ENCODE assay signal across 10 cellular contexts in the genomic region with DNA sequence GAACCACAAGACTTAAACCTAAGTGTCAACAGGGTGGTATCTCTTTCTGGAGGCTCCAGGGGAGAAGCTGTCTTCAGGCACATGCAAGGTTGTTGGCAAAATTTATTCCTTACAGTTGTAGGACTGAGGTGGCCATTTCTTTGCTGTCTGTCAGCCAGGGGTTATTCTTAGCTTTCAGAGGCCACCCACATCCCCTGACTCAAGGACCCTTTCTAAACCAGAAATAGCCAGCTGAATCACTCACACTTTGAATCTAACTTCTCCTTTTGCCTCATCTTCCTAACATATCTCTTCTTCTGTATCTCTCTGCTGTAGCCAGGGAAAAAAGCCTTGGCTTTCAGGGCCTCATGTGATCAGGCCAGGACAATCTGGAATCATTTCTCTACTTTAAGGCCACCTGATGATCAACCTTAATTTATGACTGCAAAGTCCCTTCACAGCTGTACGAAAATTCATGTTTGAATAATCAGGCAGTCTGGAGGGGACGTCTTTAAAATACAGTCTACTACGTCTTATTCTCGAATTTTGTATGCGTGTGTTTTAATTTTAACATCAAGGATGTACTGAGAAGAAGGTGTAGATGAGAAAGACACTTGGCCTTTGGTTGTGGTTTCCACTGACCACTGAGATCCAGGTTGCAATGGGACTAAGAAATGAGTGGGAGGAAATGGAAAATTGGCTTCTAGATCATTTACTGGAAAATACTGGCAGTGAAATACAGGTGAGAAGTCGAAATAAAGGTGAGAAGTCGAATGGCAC.
DNase-seq lines count a peak whose midpoint lies in the region; ATAC-seq and TF ChIP-seq lines count a peak whose summit lies in the region.
"Had no signal": no experiment of that assay in that cellular context is flagged by ENCODE, and none has a peak within 500 bp of the region (broad histone marks: within the 10 kb centered on the region; RNA-seq: fewer than 3 reads in every experiment).

No MANE protein-coding gene starts in this region.

- ATAC-seq in HG02642 (IDR thresholded peaks at IDR 0.05; ENCODE audit: poor library complexity, unreplicated experiment) (peak; percentile 35), Right ventricle myocardium superior (ENCODE audit: poor library complexity) (no peak)
- peak; percentile 54 to 71 for ATAC-seq in natural killer cell treated with Interleukin-12 subunit alpha and Interleukin-12 subunit beta and Interleukin-15 and Interleukin-18, amount 100 ng/mL, for 72 hours

- TF ChIP-seq POLR2A in prostate gland (IDR thresholded peaks at IDR 0.05) = no peak

- H3K27ac ChIP-seq in prostate gland (no peak overlapping the region), dorsolateral prefrontal cortex (peak overlapping the region in 8 of 59 donors; percentile 1 to 41 (median 21))
- H3K27ac ChIP-seq: 22Rv1 had no signal

- H3K9me3 Mint-ChIP-seq in natural killer cell treated with Interleukin-12 subunit alpha and Interleukin-12 subunit beta and Interleukin-15 and Interleukin-18, amount 100 ng/mL, for 72 hours = peaks cover 4% of the 10 kb centered on the region

- no peaks in the 10 kb centered on the region for H3K4me1 ChIP-seq in prostate gland (replicated peaks)

- H3K27ac Mint-ChIP-seq in natural killer cell treated with Interleukin-12 subunit alpha and Interleukin-12 subunit beta and Interleukin-15 and Interleukin-18, amount 100 ng/mL, for 72 hours = peak overlapping the region; percentile 84 to 93

- H3K36me3 Mint-ChIP-seq in natural killer cell treated with Interleukin-12 subunit alpha and Interleukin-12 subunit beta and Interleukin-15 and Interleukin-18, amount 100 ng/mL, for 72 hours = peaks cover 25% of the 10 kb centered on the region

- no peaks in the 10 kb centered on the region for H3K36me3 ChIP-seq in prostate gland

- peaks cover 76 to 87% of the 10 kb centered on the region in 2 donors for H3K4me1 Mint-ChIP-seq in natural killer cell treated with Interleukin-12 subunit alpha and Interleukin-12 subunit beta and Interleukin-15 and Interleukin-18, amount 100 ng/mL, for 72 hours (ENCODE audit: low read depth in 2 of 2)

- no peak for TF ChIP-seq CTCF in prostate gland (IDR thresholded peaks at IDR 0.05)
- no peak for TF ChIP-seq CTCF in dorsolateral prefrontal cortex (IDR thresholded peaks at IDR 0.05 in 54 of 56, conservative IDR thresholded peaks at IDR 0.05 in 2 of 56; ENCODE audit: low read depth in 1 of 56, partially characterized antibody in 56 of 56)

- H3K27me3 ChIP-seq in prostate gland (replicated peaks; ENCODE audit: insufficient read depth) (no peaks in the 10 kb centered on the region), dorsolateral prefrontal cortex (no peaks in the 10 kb centered on the region)

- DNase-seq in NOMO-1 (lab: John Stamatoyannopoulos, UW; ENCODE audit: unreplicated experiment in 2 of 2) = peak; percentile 31 to 38
- no peak for DNase-seq in NOMO-1 treated with dmso at 0.1 percent for 144 hours (lab: John Stamatoyannopoulos, UW; ENCODE audit: unreplicated experiment)
- DNase-seq in SKM-1 treated with dmso at 0.1 percent for 144 hours (lab: John Stamatoyannopoulos, UW; ENCODE audit: unreplicated experiment) = peak; percentile 42
- no peak for DNase-seq in natural killer cell treated with Interleukin-12 subunit alpha and Interleukin-12 subunit beta and Interleukin-15 and Interleukin-18, amount 100 ng/mL, for 72 hours (ENCODE audit: low spot score)
- no peak for DNase-seq in prostate gland (ENCODE audit: low spot score)
- DNase-seq in Right ventricle myocardium superior = no peak
- no peak for DNase-seq in dorsolateral prefrontal cortex
- DNase-seq: activated effector memory CD4-positive, alpha-beta T cell treated with anti-CD3 and anti-CD28 coated beads, Interleukin-2, amount 50 U/mL, for 16 hours had no signal

- intact Hi-C loops in prostate gland (cut with DNase I) (no loop called here), Right ventricle myocardium superior (cut with DNase I) (no loop called here), dorsolateral prefrontal cortex (cut with DNase I) (no loop called here)

- H3K4me3 ChIP-seq in prostate gland = no peak overlapping the region
- H3K4me3 ChIP-seq in dorsolateral prefrontal cortex = no peak overlapping the region

- no peaks in the 10 kb centered on the region for H3K27me3 Mint-ChIP-seq in natural killer cell treated with Interleukin-12 subunit alpha and Interleukin-12 subunit beta and Interleukin-15 and Interleukin-18, amount 100 ng/mL, for 72 hours

- WGBS in prostate gland = 95% methylated on average over 7 of the region's 7 CpGs

- no peaks in the 10 kb centered on the region for H3K9me3 ChIP-seq in prostate gland

- H3K4me3 Mint-ChIP-seq in natural killer cell treated with Interleukin-12 subunit alpha and Interleukin-12 subunit beta and Interleukin-15 and Interleukin-18, amount 100 ng/mL, for 72 hours = peak overlapping the region; percentile 84

Comparison
In these comparisons a context has a peak if more than half of its experiments do, and no peak if none do; other contexts are left out.
1. DNase-seq: peak in NOMO-1 (2 of 2) and SKM-1 treated with dmso at 0.1 percent for 144 hours (single experiment); none in NOMO-1 treated with dmso at 0.1 percent for 144 hours (single experiment), natural killer cell treated with Interleukin-12 subunit alpha and Interleukin-12 subunit beta and Interleukin-15 and Interleukin-18, amount 100 ng/mL, for 72 hours (single experiment), prostate gland (single experiment), Right ventricle myocardium superior (single experiment) and dorsolateral prefrontal cortex (0 of 10).